In genomic region chr19:11538232-11539036, GRCh38 we compare ENCODE assay signal across 11 cellular contexts. TPM values are rescaled to one million over a fixed set of nuclear protein-coding genes. Genes with fewer than 3 reads are reported as not detected.
DNase-seq lines count a peak whose midpoint lies in the region; ATAC-seq and TF ChIP-seq lines count a peak whose summit lies in the region.
"Had no signal": no experiment of that assay in that cellular context is flagged by ENCODE, and none has a peak within 500 bp of the region (broad histone marks: within the 10 kb centered on the region; RNA-seq: fewer than 3 reads in every experiment).

Gene CNN1 (plus strand): TSS chr19:11538851. CDS start chr19:11538928, 77 bp downstream.

- no peak for TF ChIP-seq POLR2A in body of pancreas (IDR thresholded peaks at IDR 0.05)

- TF ChIP-seq CTCF in body of pancreas (IDR thresholded peaks at IDR 0.05) (no peak), smooth muscle cell (IDR thresholded peaks at IDR 0.05; ENCODE audit: borderline replicate concordance, insufficient read depth, poor library complexity, severe bottlenecking) (no peak)

- DNase-seq in H7 (peak; percentile 94), body of pancreas (peak in 2 of 4 donors; percentile 27 to 42), smooth muscle cell (lab: John Stamatoyannopoulos, UW; ENCODE audit: unreplicated experiment) (peak; percentile 38), H4 (ENCODE audit: low spot score) (no peak), DMS79 (lab: John Stamatoyannopoulos, UW) (no peak), NCI-H1694 (lab: John Stamatoyannopoulos, UW) (no peak)
- DNase-seq: activated CD4-positive, alpha-beta T cell treated with anti-CD3 and anti-CD28 coated beads, Interleukin-2, amount 50 U/mL, for 48 hours; naive thymus-derived CD8-positive, alpha-beta T cell had no signal

- 42 to 55% methylated on average over 13 to 21 of the region's 21 CpGs for WGBS in body of pancreas, 2 donors
- WGBS in smooth muscle cell (ENCODE audit: low lambda C conversion rate): 21% methylated on average over 21 of the region's 21 CpGs

- H3K36me3 ChIP-seq in H7 (replicated peaks; ENCODE audit: control insufficient read depth, insufficient read depth, low read length) (no peaks in the 10 kb centered on the region), body of pancreas (replicated peaks in 1 of 2; ENCODE audit: insufficient read depth in 1 of 2, low read depth in 2 of 2) (no peaks in the 10 kb centered on the region), iPS-20b (ENCODE audit: insufficient read depth, low read depth, low read length) (no peaks in the 10 kb centered on the region), smooth muscle cell (ENCODE audit: low read depth) (no peaks in the 10 kb centered on the region)

- H3K4me1 ChIP-seq in body of pancreas (peaks cover 15% of the 10 kb centered on the region), iPS-20b (ENCODE audit: insufficient read depth, low read length) (peaks cover 19% of the 10 kb centered on the region), smooth muscle cell (ENCODE audit: low read depth) (peaks cover 15% of the 10 kb centered on the region)

- H3K9me3 ChIP-seq in body of pancreas: no peaks in the 10 kb centered on the region
- H3K9me3 ChIP-seq in iPS-20b (ENCODE audit: insufficient read depth, low read depth, low read length): no peaks in the 10 kb centered on the region
- H3K9me3 ChIP-seq in smooth muscle cell (replicated peaks; ENCODE audit: low read depth): no peaks in the 10 kb centered on the region

- H3K4me3 ChIP-seq in H7 (ENCODE audit: insufficient read depth, low read depth, low read length) (peak within 1 kb of the TSS; percentile 38), body of pancreas (no peak within 1 kb of the TSS), iPS-20b (ENCODE audit: low read length) (peak within 1 kb of the TSS; percentile 61), smooth muscle cell (peak within 1 kb of the TSS; percentile 54)

- no peaks in the 10 kb centered on the region for H3K79me2 ChIP-seq in smooth muscle cell (ENCODE audit: low read depth)

- intact Hi-C loops in body of pancreas (cut with DNase I): no loop called here

- ATAC-seq in body of pancreas: no peak
- no peak for ATAC-seq in HG02870 (IDR thresholded peaks at IDR 0.05; ENCODE audit: unreplicated experiment)
- ATAC-seq: naive thymus-derived CD8-positive, alpha-beta T cell had no signal

- H3F3A ChIP-seq in smooth muscle cell (ENCODE audit: low read depth): peaks cover 41% of the 10 kb centered on the region

- H2AFZ ChIP-seq in smooth muscle cell (ENCODE audit: low read depth): no peak within 1 kb of the TSS

- peak within 1 kb of the TSS; percentile 93 for H3K4me2 ChIP-seq in smooth muscle cell

- H3K9ac ChIP-seq in iPS-20b (ENCODE audit: low read depth, low read length) (peak within 1 kb of the TSS; percentile 76; the same call in 1 of the 2 replicates), smooth muscle cell (ENCODE audit: low read depth) (peak within 1 kb of the TSS; percentile 68)

- H3K27me3 ChIP-seq in H7 (ENCODE audit: control insufficient read depth, insufficient read depth, low read length) (no peaks in the 10 kb centered on the region; the same call in 1 of the 2 replicates), body of pancreas (peaks cover 0 to 11% of the 10 kb centered on the region in 2 donors), iPS-20b (ENCODE audit: insufficient read depth, low read length) (peaks cover 12% of the 10 kb centered on the region), smooth muscle cell (ENCODE audit: low read depth) (no peaks in the 10 kb centered on the region)

- H4K20me1 ChIP-seq in smooth muscle cell (ENCODE audit: low read depth): no peaks in the 10 kb centered on the region

- H3K27ac ChIP-seq in body of pancreas (no peak within 1 kb of the TSS), iPS-20b (ENCODE audit: low read length) (no peak within 1 kb of the TSS), smooth muscle cell (ENCODE audit: low read depth) (peak within 1 kb of the TSS; percentile 81)

RNA-seq across cellular contexts. Expression of gene CNN1, which starts in this region (rescaled TPM):
- 24.1 and 26.7 TPM in 2 replicates for total RNA-seq in H7 (2014; rRNA removed; shearing (Covaris generic))
- total RNA-seq in body of pancreas: 10 to 100 TPM; 10.9 to 15.2 TPM
- 72.8 and 77.8 TPM in 2 replicates for total RNA-seq in smooth muscle cell
- polyA plus RNA-seq in smooth muscle cell: 99.5 and 125 TPM in 2 replicates
- 0.21 and 0.25 TPM in 2 replicates for total RNA-seq in H4 (2014; rRNA removed; shearing (Covaris generic))
- total RNA-seq: naive thymus-derived CD8-positive, alpha-beta T cell had no signal
- polyA plus RNA-seq: IgD-negative memory B cell; naive thymus-derived CD8-positive, alpha-beta T cell had no signal

Comparison
In these comparisons a context has a peak if more than half of its experiments do, and no peak if none do; other contexts are left out.
1. DNase-seq: peak in H7 (single experiment) and smooth muscle cell (single experiment); none in H4 (single experiment), DMS79 (single experiment) and NCI-H1694 (single experiment).
2. H3K4me3 ChIP-seq: peak in H7 (single experiment), iPS-20b (single experiment) and smooth muscle cell (single experiment); none in body of pancreas (0 of 2).